Comparison of ENCODE assay signal across 1 cellular context in genomic region chr20:33995053-33995816, GRCh38.
TF ChIP-seq lines count a peak whose summit lies in the region.

No MANE protein-coding gene starts in this region.

TF ChIP-seq in HepG2, 621 proteins besides CTCF, POLR2A, EP300 and RAD21 (continued from another document):
- TF ChIP-seq HINFP (CRISPR knock-in tag; IDR thresholded peaks at IDR 0.05; ENCODE audit: low read depth) (no peak), GFI1 (CRISPR knock-in tag; IDR thresholded peaks at IDR 0.05; ENCODE audit: borderline replicate concordance) (0 out of 2 replicates have a peak, but pooled peaks have one; percentile 37), HNRNPK (IDR thresholded peaks at IDR 0.05; ENCODE audit: low read depth, low read length, poor library complexity, severe bottlenecking) (no peak), ZNF256 (CRISPR knock-in tag; conservative IDR thresholded peaks at IDR 0.05) (no peak), ZMYM3 (CRISPR knock-in tag; IDR thresholded peaks at IDR 0.05) (no peak), KLF9 (CRISPR knock-in tag; IDR thresholded peaks at IDR 0.05; ENCODE audit: low read depth) (no peak), ZNF530 (CRISPR knock-in tag; IDR thresholded peaks at IDR 0.05; ENCODE audit: low read depth) (no peak)
